In the genomic region with DNA sequence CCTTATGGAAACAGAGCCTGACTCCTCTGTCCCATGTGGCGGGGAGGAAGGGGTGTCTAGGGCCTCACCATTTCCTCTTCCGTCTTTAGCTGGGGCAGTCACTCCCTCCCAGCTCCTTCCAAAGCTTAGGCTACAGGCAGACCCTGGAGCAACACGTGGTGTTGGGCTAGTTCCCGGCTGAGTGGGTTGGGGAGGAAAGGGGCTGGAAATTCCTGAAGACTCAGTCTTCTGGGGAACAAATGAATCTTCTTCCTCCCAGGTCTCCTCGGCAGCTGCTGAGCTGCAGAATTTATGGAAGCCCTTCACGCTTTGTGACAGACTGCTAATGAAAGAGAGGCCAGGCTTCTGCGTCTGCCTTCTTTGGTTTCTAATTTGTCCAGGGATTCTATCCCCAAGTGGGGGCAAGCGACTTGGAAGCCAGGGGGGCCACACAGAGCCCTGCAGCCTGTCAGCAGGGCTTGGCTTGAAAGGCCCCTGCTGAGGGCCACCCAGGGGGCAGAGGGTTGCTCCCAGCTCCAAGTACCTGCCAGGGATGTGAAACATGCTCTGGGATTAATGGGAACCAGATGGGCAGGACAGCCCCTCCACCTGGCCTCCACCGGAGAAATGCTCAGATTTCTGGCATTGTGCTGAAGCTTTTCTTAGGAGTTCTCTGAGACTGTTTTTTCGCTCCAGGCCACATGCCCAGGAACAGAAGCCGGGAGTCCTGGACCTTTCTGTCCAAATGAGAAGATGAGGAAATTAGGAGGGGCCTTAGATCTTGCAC, we compare ENCODE assay signal across 14 cellular contexts.
DNase-seq lines count a peak whose midpoint lies in the region; ATAC-seq, FAIRE-seq and TF ChIP-seq lines count a peak whose summit lies in the region.
"Had no signal": no experiment of that assay in that cellular context is flagged by ENCODE, and none has a peak within 500 bp of the region (broad histone marks: within the 10 kb centered on the region; RNA-seq: fewer than 3 reads in every experiment).

No MANE protein-coding gene starts in this region.

- intact Hi-C loops in right lobe of liver (cut with DNase I) (no loop called here), aorta (cut with DNase I) (no loop called here), esophagus muscularis mucosa (cut with DNase I) (no loop called here)

- H3K4me3 ChIP-seq in liver (ENCODE audit: low read depth in 1 of 3, low read length in 3 of 3) (no peak overlapping the region), right lobe of liver (no peak overlapping the region), aorta (ENCODE audit: low read length in 2 of 2) (no peak overlapping the region), esophagus muscularis mucosa (no peak overlapping the region)
- H3K4me3 ChIP-seq: A549 had no signal

- ATAC-seq in right lobe of liver (no peak), aorta (ENCODE audit: low FRiP score) (peak; percentile 19)
- ATAC-seq: A549 had no signal

- H3K27me3 ChIP-seq in liver (ENCODE audit: control insufficient read depth in 4 of 4, insufficient read depth in 4 of 4, low read length in 3 of 4), result no peaks in the 10 kb centered on the region
- H3K27me3 ChIP-seq in right lobe of liver, result no peaks in the 10 kb centered on the region
- H3K27me3 ChIP-seq in aorta (ENCODE audit: control insufficient read depth in 1 of 2, insufficient read depth in 2 of 2, low read length in 1 of 2), result no peaks in the 10 kb centered on the region
- H3K27me3 ChIP-seq in esophagus muscularis mucosa, result no peaks in the 10 kb centered on the region

- no peak overlapping the region for H3K4me3 Mint-ChIP-seq in endothelial cell (ENCODE audit: unreplicated experiment)

- peaks cover 5% of the 10 kb centered on the region for H3K27me3 Mint-ChIP-seq in endothelial cell (ENCODE audit: unreplicated experiment)

- H3K9me3 Mint-ChIP-seq in endothelial cell (ENCODE audit: unreplicated experiment), result no peaks in the 10 kb centered on the region

- FAIRE-seq in urothelium cell line (lab: Jason Lieb, UNC), result no peak
- FAIRE-seq: A549, keratinocyte had no signal

- H3K36me3 Mint-ChIP-seq in endothelial cell (ENCODE audit: low read depth, unreplicated experiment), result peaks cover 17% of the 10 kb centered on the region

- no peak for TF ChIP-seq RAD21 in liver (IDR thresholded peaks at IDR 0.05)

- DNase-seq in right lobe of liver (no peak), endothelial cell (ENCODE audit: low spot score) (peak; percentile 44), myocyte (ENCODE audit: low read depth) (peak; percentile 67), aorta (no peak), NCI-H146 (lab: John Stamatoyannopoulos, UW) (no peak), esophagus muscularis mucosa (ENCODE audit: extremely low spot score) (no peak), urothelium cell line (ENCODE audit: low spot score) (no peak)
- DNase-seq: DMS53, NCI-H510A, SHP77 treated with DMSO at 0.1 percent for 48 hours had no signal

- TF ChIP-seq CTCF in liver (IDR thresholded peaks at IDR 0.05; ENCODE audit: low read depth, low read length, missing input control) (no peak), right lobe of liver (IDR thresholded peaks at IDR 0.05) (no peak), endothelial cell (IDR thresholded peaks at IDR 0.05; ENCODE audit: unreplicated experiment) (no peak), esophagus muscularis mucosa (IDR thresholded peaks at IDR 0.05) (no peak)

- H3K27ac Mint-ChIP-seq in endothelial cell (ENCODE audit: unreplicated experiment), result no peak overlapping the region

- peaks cover 22% of the 10 kb centered on the region for H3K4me1 Mint-ChIP-seq in endothelial cell (ENCODE audit: unreplicated experiment)

- 80% methylated on average over 11 of the region's 11 CpGs for WGBS in liver
- 60% methylated on average over 1 of the region's 11 CpGs for WGBS in right lobe of liver (ENCODE audit: insufficient coverage, low coverage, low lambda C conversion rate, missing lambda C conversion rate)
- WGBS in aorta, 2 donors, result 43 to 44% methylated on average over 11 of the region's 11 CpGs
- 36% methylated on average over 10 of the region's 11 CpGs for WGBS in esophagus muscularis mucosa

- TF ChIP-seq POLR2A in right lobe of liver (IDR thresholded peaks at IDR 0.05) (no peak), esophagus muscularis mucosa (IDR thresholded peaks at IDR 0.05; ENCODE audit: low read depth) (no peak)

- H3K9me3 ChIP-seq in liver (ENCODE audit: control insufficient read depth in 4 of 4, low read length in 3 of 4) (no peaks in the 10 kb centered on the region), right lobe of liver (no peaks in the 10 kb centered on the region), aorta (ENCODE audit: control insufficient read depth, low read length) (no peaks in the 10 kb centered on the region), esophagus muscularis mucosa (no peaks in the 10 kb centered on the region)
- H3K9me3 ChIP-seq: A549 had no signal

- H3K4me1 ChIP-seq in liver (ENCODE audit: control insufficient read depth in 4 of 4, insufficient read depth in 4 of 4, low read length in 3 of 4), result peaks cover 10 to 39% (median 37%) of the 10 kb centered on the region in 4 donors
- peaks cover 0 to 35% (median 11%) of the 10 kb centered on the region in 4 donors for H3K4me1 ChIP-seq in right lobe of liver
- H3K4me1 ChIP-seq in aorta (ENCODE audit: control insufficient read depth in 1 of 2, insufficient read depth in 2 of 2, low read length in 2 of 2), result no peaks in the 10 kb centered on the region
- peaks cover 0 to 20% (median 17%) of the 10 kb centered on the region in 4 donors for H3K4me1 ChIP-seq in esophagus muscularis mucosa
- H3K4me1 ChIP-seq: A549 had no signal

- H3K27ac ChIP-seq in liver (ENCODE audit: low read depth in 1 of 2, low read length in 2 of 2) (peak overlapping the region; percentile 16 to 24), right lobe of liver (peak overlapping the region in 1 of 3 donors; percentile 54), aorta (ENCODE audit: low read depth in 1 of 2, low read length in 2 of 2) (no peak overlapping the region), esophagus muscularis mucosa (replicated peaks in 1 of 4) (peak overlapping the region in 2 of 4 donors; percentile 25 to 46)
- H3K27ac ChIP-seq: A549, VCaP had no signal

- H3K36me3 ChIP-seq in liver (ENCODE audit: control insufficient read depth in 4 of 4, insufficient read depth in 3 of 4, low read depth in 1 of 4, low read length in 3 of 4) (no peaks in the 10 kb centered on the region), right lobe of liver (no peaks in the 10 kb centered on the region), aorta (ENCODE audit: control insufficient read depth in 1 of 2, insufficient read depth in 2 of 2, low read length in 1 of 2) (no peaks in the 10 kb centered on the region), esophagus muscularis mucosa (no peaks in the 10 kb centered on the region)

- H3K9ac ChIP-seq in liver (ENCODE audit: low read depth in 1 of 2, low read length in 2 of 2), result no peak overlapping the region

- TF ChIP-seq EP300 in esophagus muscularis mucosa (IDR thresholded peaks at IDR 0.05), result no peak

TF ChIP-seq in liver, 16 proteins besides CTCF, POLR2A, EP300 and RAD21:
- TF ChIP-seq TAF1 (conservative IDR thresholded peaks at IDR 0.05), result no peak

Comparison
In these comparisons a context has a peak if more than half of its experiments do, and no peak if none do; other contexts are left out.
1. H3K27ac ChIP-seq: peak in liver (2 of 2); none in aorta (0 of 2).
2. DNase-seq: peak in endothelial cell (single experiment) and myocyte (single experiment); none in right lobe of liver (0 of 3), aorta (0 of 2), NCI-H146 (single experiment), esophagus muscularis mucosa (single experiment) and urothelium cell line (single experiment).